ENCODE assay signal across 8 cellular contexts in the genomic region with DNA sequence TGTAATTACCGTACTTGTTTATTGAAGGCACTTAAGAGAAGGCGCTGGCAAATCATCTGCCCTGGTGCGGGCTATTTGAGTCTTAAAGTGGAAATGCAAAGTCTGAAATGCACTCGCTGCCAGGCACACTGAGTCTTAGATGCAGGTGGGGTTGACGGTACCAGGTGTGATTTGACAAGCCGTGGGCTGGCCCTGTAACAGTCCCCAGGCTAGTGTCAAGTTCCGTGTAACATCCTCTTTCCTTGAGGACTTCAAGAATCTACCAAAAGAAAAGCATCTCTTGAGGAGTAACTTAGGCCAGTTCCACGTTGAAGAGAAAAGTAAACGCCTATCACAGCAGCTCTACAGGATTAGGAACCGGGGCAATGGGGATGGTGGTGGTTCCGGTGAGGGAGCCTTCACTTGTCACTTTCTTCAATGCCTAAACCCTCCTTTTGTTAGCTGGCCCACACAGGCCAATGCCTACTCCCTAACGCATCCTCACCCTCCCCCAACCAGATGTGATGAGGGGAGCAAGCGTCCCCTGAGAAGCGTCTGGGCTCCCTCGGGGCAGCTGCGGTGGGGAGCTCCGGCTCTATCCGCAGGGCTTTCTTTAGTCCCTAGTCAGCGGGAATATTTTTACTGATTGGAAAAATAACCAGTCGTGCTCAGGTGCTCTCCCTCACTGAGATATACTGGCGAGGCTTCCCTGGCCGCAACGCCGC. TPM values are rescaled to one million over a fixed set of nuclear protein-coding genes. Genes with fewer than 3 reads are reported as not detected.
DNase-seq lines count a peak whose midpoint lies in the region; ATAC-seq and TF ChIP-seq lines count a peak whose summit lies in the region.

No MANE protein-coding gene starts in this region.

- peak overlapping the region; percentile 72 to 95 (median 88) for H3K4me3 ChIP-seq in BLaER1 treated with 17β-estradiol and CSF1 and Interleukin-3, amounts not matched to agents 10 nM and 100 nM
- peak overlapping the region; percentile 73 for H3K4me3 ChIP-seq in SJSA1
- peak overlapping the region; percentile 85 for H3K4me3 ChIP-seq in epithelial cell of esophagus (ENCODE audit: low read length)

- ATAC-seq in GM18861 (IDR thresholded peaks at IDR 0.05; ENCODE audit: unreplicated experiment) = peak; percentile 31
- ATAC-seq in HG03060 (IDR thresholded peaks at IDR 0.05; ENCODE audit: low read depth, unreplicated experiment) = peak; percentile 20

- 0 out of 22 replicates have a peak, but pooled peaks cover 0 to 3% (median 0%) of the 10 kb centered on the region in 11 experiments for H3K9me3 ChIP-seq in BLaER1 treated with 17β-estradiol and CSF1 and Interleukin-3, amounts not matched to agents 10 nM and 100 nM (replicated peaks in 1 of 11)
- H3K9me3 ChIP-seq in SJSA1 (replicated peaks) = no peaks in the 10 kb centered on the region

- peak overlapping the region; percentile 66 to 94 (median 87) for H3K4me2 ChIP-seq in BLaER1 treated with 17β-estradiol and CSF1 and Interleukin-3, amounts not matched to agents 10 nM and 100 nM

- H3K9me3 Mint-ChIP-seq in nephron = no peaks in the 10 kb centered on the region

- H3K27ac Mint-ChIP-seq in nephron = peak overlapping the region; percentile 97 to 99 (median 98)

- H3K27me3 ChIP-seq in BLaER1 treated with 17β-estradiol and CSF1 and Interleukin-3, amounts not matched to agents 10 nM and 100 nM = no peaks in the 10 kb centered on the region
- no peaks in the 10 kb centered on the region for H3K27me3 ChIP-seq in SJSA1 (replicated peaks)

- peaks cover 26 to 49% (median 36%) of the 10 kb centered on the region in 10 experiments for H3K4me1 ChIP-seq in BLaER1 treated with 17β-estradiol and CSF1 and Interleukin-3, amounts not matched to agents 10 nM and 100 nM
- H3K4me1 ChIP-seq in SJSA1 (replicated peaks) = peaks cover 52% of the 10 kb centered on the region

- peaks cover 5 to 31% (median 15%) of the 10 kb centered on the region in 11 experiments; a peak in 11 of 22 replicates for H4K20me1 ChIP-seq in BLaER1 treated with 17β-estradiol and CSF1 and Interleukin-3, amounts not matched to agents 10 nM and 100 nM

- H3K36me3 Mint-ChIP-seq in nephron (ENCODE audit: low read depth) = no peaks in the 10 kb centered on the region

- peak overlapping the region; percentile 92 to 100 (median 98); a peak in 21 of 22 replicates for H3K27ac ChIP-seq in BLaER1 treated with 17β-estradiol and CSF1 and Interleukin-3, amounts not matched to agents 10 nM and 100 nM
- H3K27ac ChIP-seq in SJSA1 = peak overlapping the region; percentile 96

- peaks cover 0 to 6% (median 0%) of the 10 kb centered on the region in 11 experiments; a peak in 3 of 22 replicates for H3K36me3 ChIP-seq in BLaER1 treated with 17β-estradiol and CSF1 and Interleukin-3, amounts not matched to agents 10 nM and 100 nM
- H3K36me3 ChIP-seq in SJSA1 = peaks cover 18% of the 10 kb centered on the region; the same call in 1 of the 2 replicates

- TF ChIP-seq CTCF in epithelial cell of esophagus (IDR thresholded peaks at IDR 0.05; ENCODE audit: insufficient read depth, low read depth, low read length, missing control alignments) (no peak), nephron (IDR thresholded peaks at IDR 0.05; ENCODE audit: unreplicated experiment in 3 of 3) (no peak)

- peak overlapping the region; percentile 93 to 96 (median 95) for H3K4me3 Mint-ChIP-seq in nephron

- H3K9ac ChIP-seq in BLaER1 treated with 17β-estradiol and CSF1 and Interleukin-3, amounts not matched to agents 10 nM and 100 nM = peak overlapping the region; percentile 91 to 99 (median 97)

- H3K27me3 Mint-ChIP-seq in nephron (ENCODE audit: low read depth) = no peaks in the 10 kb centered on the region

- peaks cover 38% of the 10 kb centered on the region for H3K4me1 Mint-ChIP-seq in nephron

- DNase-seq in SJSA1 (ENCODE audit: low read depth in 1 of 2, low spot score in 2 of 2) = no peak
- DNase-seq in epithelial cell of esophagus (ENCODE audit: low read depth) = peak; percentile 26
- DNase-seq in activated effector memory CD4-positive, alpha-beta T cell treated with Interleukin-2 at 50 U/mL for 16 hours = no peak
- no peak for DNase-seq in SHP77 treated with DMSO at 0.1 percent for 48 hours (lab: John Stamatoyannopoulos, UW)

RNA-seq across cellular contexts. Expression of gene UGP2, which starts 1.5 kb away (rescaled TPM):
- 227 and 287 TPM in 2 replicates for total RNA-seq in SJSA1 (2014; rRNA removed; shearing (Covaris generic))
